ENCODE assay signal across 1 cellular context in genomic region chr7:27689878-27690164, GRCh38.
TF ChIP-seq lines count a peak whose summit lies in the region.

No MANE protein-coding gene starts in this region.

TF ChIP-seq in H1, 55 proteins besides CTCF, POLR2A, EP300 and RAD21:
- TF ChIP-seq MAFK (IDR thresholded peaks at IDR 0.05; ENCODE audit: low read depth, low read length) (0 out of 2 replicates have a peak, but pooled peaks have one; percentile 0), GTF2F1 (IDR thresholded peaks at IDR 0.05; ENCODE audit: borderline replicate concordance, low read depth, low read length) (no peak), SIN3A (conservative IDR thresholded peaks at IDR 0.05 in 1 of 2, IDR thresholded peaks at IDR 0.05 in 1 of 2; ENCODE audit: low read depth in 1 of 2, low read length in 2 of 2) (no peak)
